In the genomic region with DNA sequence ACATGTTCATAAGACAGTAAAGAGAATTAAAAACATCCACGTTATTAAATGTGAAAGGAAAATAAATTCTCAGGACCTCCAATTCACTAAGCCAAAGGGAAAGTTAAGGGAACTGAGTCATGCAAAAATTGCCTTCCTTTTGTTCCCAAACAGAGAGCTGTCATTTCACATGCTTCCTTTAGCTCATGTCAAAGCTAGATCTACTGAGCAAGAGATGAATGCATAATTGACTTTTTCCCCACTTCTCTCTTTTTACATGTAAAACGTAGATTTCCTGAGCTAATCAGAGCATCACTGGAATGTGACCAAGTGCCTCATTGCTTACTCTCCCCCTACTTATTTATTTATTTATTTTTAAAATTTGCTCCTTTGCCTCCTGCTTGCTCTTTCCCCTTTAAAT, we compare ENCODE assay signal across 28 cellular contexts.
"Had no signal": no experiment of that assay in that cellular context is flagged by ENCODE, and none has a peak within 500 bp of the region (broad histone marks: within the 10 kb centered on the region; RNA-seq: fewer than 3 reads in every experiment).

No MANE protein-coding gene starts in this region.

- H3K4me1 ChIP-seq: esophagus muscularis mucosa, foreskin keratinocyte, gastrocnemius medialis had no signal

- DNase-seq: activated B cell treated with CpG ODN at 0.5 μM for 24 hours; activated CD4-positive, alpha-beta memory T cell treated with anti-CD3 and anti-CD28 coated beads for 36 hours; activated CD4-positive, alpha-beta T cell treated with anti-CD3 and anti-CD28 coated beads for 48 hours; activated CD8-positive, alpha-beta memory T cell treated with anti-CD3 and anti-CD28 coated beads, Interleukin-2, amount 10 ng/mL, durations not matched to agents 7 days and 5 days; activated CD8-positive, alpha-beta memory T cell treated with anti-CD3 and anti-CD28 coated beads, Interleukin-2, amount 50 U/mL, for 4 hours; activated CD8-positive, alpha-beta T cell treated with anti-CD3 and anti-CD28 coated beads, Interleukin-2, amount 10 ng/mL, durations not matched to agents 7 days and 5 days; activated effector memory CD4-positive, alpha-beta T cell treated with Interleukin-2 at 50 U/mL for 16 hours; activated gamma-delta T cell treated with Interleukin-2 at 50 U/mL for 16 hours; activated naive CD4-positive, alpha-beta T cell treated with anti-CD3 and anti-CD28 coated beads, Interleukin-2, amount 50 U/mL, for 16 hours; activated naive CD4-positive, alpha-beta T cell treated with Interleukin-2 at 50 U/mL for 16 hours; activated T-cell treated with anti-CD3 and anti-CD28 coated beads, Interleukin-2, amount 50 U/mL, for 1 hour; amniotic stem cell; anterior cingulate cortex; brain microvascular endothelial cell; cortex of kidney; dorsolateral prefrontal cortex; effector memory CD4-positive, alpha-beta T cell; endodermal cell; erythroblast; foreskin keratinocyte; gastrocnemius medialis; glutamatergic neuron; heart left ventricle; T-helper 1 cell; T-helper 17 cell; T1000; WERI-Rb-1 had no signal

- H3K9me3 ChIP-seq: esophagus muscularis mucosa, gastrocnemius medialis, heart left ventricle had no signal

- H3K36me3 ChIP-seq: brain microvascular endothelial cell, WERI-Rb-1 had no signal

- H3K27ac ChIP-seq: brain microvascular endothelial cell, dorsolateral prefrontal cortex, esophagus muscularis mucosa, foreskin keratinocyte, gastrocnemius medialis, heart left ventricle, WERI-Rb-1 had no signal

- H3K4me3 ChIP-seq: dorsolateral prefrontal cortex, esophagus muscularis mucosa, gastrocnemius medialis, heart left ventricle had no signal

- H3K27me3 ChIP-seq: brain microvascular endothelial cell, dorsolateral prefrontal cortex, esophagus muscularis mucosa, foreskin keratinocyte, gastrocnemius medialis, heart left ventricle had no signal
